16 cellular contexts compared by ENCODE assay signal in genomic region chr2:225865468-225865867, GRCh38.
"Had no signal": no experiment of that assay in that cellular context is flagged by ENCODE, and none has a peak within 500 bp of the region (broad histone marks: within the 10 kb centered on the region; RNA-seq: fewer than 3 reads in every experiment).

No MANE protein-coding gene starts in this region.

- H3K27me3 Mint-ChIP-seq: activated naive CD8-positive, alpha-beta T cell treated with anti-CD3 and anti-CD28 coated beads, Interleukin-2, amount 50 U/mL, for 24 hours had no signal

- H2AFZ ChIP-seq: hepatocyte had no signal

- H3K4me3 Mint-ChIP-seq: activated naive CD4-positive, alpha-beta T cell treated with anti-CD3 and anti-CD28 coated beads for 36 hours; activated naive CD8-positive, alpha-beta T cell treated with anti-CD3 and anti-CD28 coated beads, Interleukin-2, amount 50 U/mL, for 24 hours; activated T-helper 17 cell treated with anti-CD3 and anti-CD28 coated beads, Interleukin-2, amount 50 U/mL, for 72 hours; naive thymus-derived CD4-positive, alpha-beta T cell had no signal

- H3K4me2 ChIP-seq: hepatocyte had no signal

- DNase-seq: activated CD4-positive, alpha-beta T cell treated with anti-CD3 and anti-CD28 coated beads for 1 hour; activated CD4-positive, alpha-beta T cell treated with anti-CD3 and anti-CD28 coated beads, Interleukin-2, amount 50 U/mL, for 4 hours; activated naive CD4-positive, alpha-beta T cell treated with anti-CD3 and anti-CD28 coated beads for 36 hours; activated naive CD8-positive, alpha-beta T cell treated with anti-CD3 and anti-CD28 coated beads, Interleukin-2, amount 50 U/mL, for 24 hours; activated T-cell treated with anti-CD3 and anti-CD28 coated beads for 4 hours; effector CD4-positive, alpha-beta T cell; naive thymus-derived CD4-positive, alpha-beta T cell; ovary; sigmoid colon; stimulated activated CD4-positive, alpha-beta T cell treated with anti-CD3 and anti-CD28 coated beads, Interleukin-1b, Interleukin-23, amount 100 ng/mL, for 48 hours; stomach had no signal

- H3K4me3 ChIP-seq: coronary artery, hepatocyte, ovary, sigmoid colon, stomach, thoracic aorta had no signal

- H3K79me2 ChIP-seq: hepatocyte had no signal

- H3K36me3 ChIP-seq: ovary, sigmoid colon, stomach, thoracic aorta had no signal

- H3K36me3 Mint-ChIP-seq: naive thymus-derived CD4-positive, alpha-beta T cell had no signal

- H3K27ac ChIP-seq: coronary artery, hepatocyte, ovary, sigmoid colon, stomach, thoracic aorta, VCaP had no signal

- H3K27me3 ChIP-seq: hepatocyte, ovary, sigmoid colon, stomach had no signal

- H3K9me3 Mint-ChIP-seq: activated naive CD4-positive, alpha-beta T cell treated with anti-CD3 and anti-CD28 coated beads for 36 hours; activated naive CD8-positive, alpha-beta T cell treated with anti-CD3 and anti-CD28 coated beads, Interleukin-2, amount 50 U/mL, for 24 hours; activated T-helper 17 cell treated with anti-CD3 and anti-CD28 coated beads, Interleukin-2, amount 50 U/mL, for 72 hours had no signal

- H3K9me3 ChIP-seq: ovary, sigmoid colon, stomach, thoracic aorta had no signal

- H3K4me1 ChIP-seq: sigmoid colon, stomach had no signal

- H3K27ac Mint-ChIP-seq: activated naive CD4-positive, alpha-beta T cell treated with anti-CD3 and anti-CD28 coated beads for 36 hours; activated naive CD8-positive, alpha-beta T cell treated with anti-CD3 and anti-CD28 coated beads, Interleukin-2, amount 50 U/mL, for 24 hours; activated T-helper 17 cell treated with anti-CD3 and anti-CD28 coated beads, Interleukin-2, amount 50 U/mL, for 72 hours; naive thymus-derived CD4-positive, alpha-beta T cell had no signal

- H3K4me1 Mint-ChIP-seq: activated naive CD8-positive, alpha-beta T cell treated with anti-CD3 and anti-CD28 coated beads, Interleukin-2, amount 50 U/mL, for 24 hours; activated T-helper 17 cell treated with anti-CD3 and anti-CD28 coated beads, Interleukin-2, amount 50 U/mL, for 72 hours; naive thymus-derived CD4-positive, alpha-beta T cell had no signal
